22 cellular contexts compared by ENCODE assay signal in genomic region chr3:191314109-191314728, GRCh38. TPM values are rescaled to one million over a fixed set of nuclear protein-coding genes. Genes with fewer than 3 reads are reported as not detected.
"Had no signal": no experiment of that assay in that cellular context is flagged by ENCODE, and none has a peak within 500 bp of the region (broad histone marks: within the 10 kb centered on the region; RNA-seq: fewer than 3 reads in every experiment).

No MANE protein-coding gene starts in this region.

- ATAC-seq: foreskin keratinocyte; gastroesophageal sphincter; heart left ventricle; natural killer cell; pancreas; stimulated activated naive CD8-positive, alpha-beta T cell treated with anti-CD3 and anti-CD28 coated beads, Interleukin-15, amount 100 ng/mL, for 72 hours had no signal

- H3K4me1 Mint-ChIP-seq: central memory CD8-positive, alpha-beta T cell; natural killer cell; stimulated activated naive CD8-positive, alpha-beta T cell treated with anti-CD3 and anti-CD28 coated beads, Interleukin-15, amount 100 ng/mL, for 72 hours had no signal

- H3K4me3 Mint-ChIP-seq: central memory CD8-positive, alpha-beta T cell; dendritic cell treated with granulocyte-macrophage colony-stimulating factor and Interleukin-4, amounts not matched to agents 40 ng/mL and 50 ng/mL, for 4 days; endodermal cell; memory B cell; natural killer cell; stimulated activated naive CD8-positive, alpha-beta T cell treated with anti-CD3 and anti-CD28 coated beads, Interleukin-15, amount 100 ng/mL, for 72 hours; type B pancreatic cell had no signal

- H3K27me3 Mint-ChIP-seq: central memory CD8-positive, alpha-beta T cell; dendritic cell treated with granulocyte-macrophage colony-stimulating factor and Interleukin-4, amounts not matched to agents 40 ng/mL and 50 ng/mL, for 4 days; memory B cell; stimulated activated naive CD8-positive, alpha-beta T cell treated with anti-CD3 and anti-CD28 coated beads, Interleukin-15, amount 100 ng/mL, for 72 hours; type B pancreatic cell had no signal

- H3K27ac Mint-ChIP-seq: dendritic cell treated with granulocyte-macrophage colony-stimulating factor and Interleukin-4, amounts not matched to agents 40 ng/mL and 50 ng/mL, for 4 days; endodermal cell; memory B cell; natural killer cell; stimulated activated naive CD8-positive, alpha-beta T cell treated with anti-CD3 and anti-CD28 coated beads, Interleukin-15, amount 100 ng/mL, for 72 hours; type B pancreatic cell had no signal

- H3K9me3 Mint-ChIP-seq: natural killer cell; stimulated activated naive CD8-positive, alpha-beta T cell treated with anti-CD3 and anti-CD28 coated beads, Interleukin-15, amount 100 ng/mL, for 72 hours had no signal

- DNase-seq: colonic mucosa; effector CD8-positive, alpha-beta T cell; endodermal cell; foreskin keratinocyte; heart left ventricle; hippocampal formation; left cardiac atrium; left ventricle myocardium inferior; natural killer cell; occipital lobe; pancreas; stimulated activated CD4-positive, alpha-beta T cell treated with anti-CD3 and anti-CD28 coated beads, Interleukin-15, amount 100 ng/mL, for 24 hours; stimulated activated CD4-positive, alpha-beta T cell treated with anti-CD3 and anti-CD28 coated beads, Interleukin-2, amount 100 ng/mL, for 48 hours; stimulated activated naive CD4-positive, alpha-beta T cell; stimulated activated naive CD8-positive, alpha-beta T cell treated with anti-CD3 and anti-CD28 coated beads, Interleukin-15, amount 100 ng/mL, for 72 hours; thyroid gland had no signal

- H3K36me3 Mint-ChIP-seq: memory B cell, natural killer cell, type B pancreatic cell had no signal

RNA-seq across cellular contexts. Expression of gene UTS2B, which starts 16.1 kb away (rescaled TPM):
- total RNA-seq: temporal lobe had no signal
